ENCODE assay signal across 8 cellular contexts in the genomic region with DNA sequence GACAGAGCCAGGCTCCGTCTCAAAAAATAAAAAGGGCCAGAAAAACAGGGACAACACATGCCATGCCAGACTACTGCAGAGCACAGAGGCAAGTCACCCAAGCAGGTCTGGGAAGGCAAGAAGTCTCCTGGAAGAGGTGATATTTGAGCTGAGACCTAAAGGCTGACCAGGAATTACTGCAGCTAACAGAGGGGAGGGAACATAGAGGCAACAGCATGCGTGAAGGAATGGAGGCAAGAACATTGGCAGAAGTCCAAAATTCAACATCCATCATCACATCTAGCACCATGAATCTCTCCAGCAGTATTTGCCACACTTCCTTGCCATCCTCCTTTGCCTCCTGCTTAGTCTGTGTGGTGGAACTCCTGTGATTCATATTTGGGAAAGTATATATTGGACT. TPM values are rescaled to one million over a fixed set of nuclear protein-coding genes. Genes with fewer than 3 reads are reported as not detected.
DNase-seq lines count a peak whose midpoint lies in the region; ATAC-seq, FAIRE-seq and TF ChIP-seq lines count a peak whose summit lies in the region.

No MANE protein-coding gene starts in this region.

- FAIRE-seq in GM12878 (lab: Jason Lieb, UNC) = no peak

- peaks cover 0 to 1% (median 0%) of the 10 kb centered on the region in 7 donors for H3K9me3 Mint-ChIP-seq in CD4-positive, CD25-positive, alpha-beta regulatory T cell
- no peaks in the 10 kb centered on the region for H3K9me3 Mint-ChIP-seq in IgD-negative memory B cell

- TF ChIP-seq CTCF in GM12878 (IDR thresholded peaks at IDR 0.05 in 2 of 3, conservative IDR thresholded peaks at IDR 0.05 in 1 of 3; ENCODE audit: control insufficient read depth in 2 of 3, extremely low read depth in 1 of 3, insufficient read depth in 1 of 3, low read depth in 3 of 3, low read length in 3 of 3) = no peak

- peak overlapping the region; percentile 88 for H3K4me3 ChIP-seq in CD4-positive, CD25-positive, alpha-beta regulatory T cell (ENCODE audit: low read depth, low read length)
- H3K4me3 ChIP-seq in GM12878 (peak overlapping the region; percentile 65; the same call in 1 of the 2 replicates), mucosa of rectum (ENCODE audit: low read length in 2 of 2) (peak overlapping the region; percentile 67 to 89), HAP-1 (no peak overlapping the region; the same call in 1 of the 2 replicates)

- TF ChIP-seq RAD21 in GM12878 (IDR thresholded peaks at IDR 0.05; ENCODE audit: insufficient read depth, low read depth, low read length) = no peak

- H2AFZ ChIP-seq in GM12878 (ENCODE audit: control insufficient read depth, low read depth, low read length) = peak overlapping the region; percentile 91

- H3K27ac Mint-ChIP-seq in CD4-positive, CD25-positive, alpha-beta regulatory T cell = peak overlapping the region; percentile 85 to 99 (median 98)
- peak overlapping the region in 2 of 3 donors; percentile 91 to 98 for H3K27ac Mint-ChIP-seq in IgD-negative memory B cell

- intact Hi-C loops in GM12878 (cut with micrococcal nuclease; ENCODE audit: unreplicated experiment) = loop anchor here (5.0 kb wide), 1 partner anchor 291 kb away; no protein-coding TSS in a partner anchor

- H3K27ac ChIP-seq in CD4-positive, CD25-positive, alpha-beta regulatory T cell (ENCODE audit: insufficient read depth, low read length, poor library complexity, severe bottlenecking) = peak overlapping the region; percentile 91
- no peak overlapping the region for H3K27ac ChIP-seq in GM12878 (ENCODE audit: control insufficient read depth, insufficient read depth)
- H3K27ac ChIP-seq in mucosa of rectum (ENCODE audit: low read depth in 2 of 2, low read length in 2 of 2) = peak overlapping the region; percentile 73 to 82

- H3K9ac ChIP-seq in GM12878 (ENCODE audit: control insufficient read depth, insufficient read depth, low read length) (no peak overlapping the region; the same call in 1 of the 2 replicates), mucosa of rectum (ENCODE audit: low read depth in 1 of 2, low read length in 2 of 2) (peak overlapping the region; percentile 66 to 83)

- CTCF ChIA-PET in GM12878 (lab: Yijun Ruan, JAX) = interaction anchor here (1.1 to 4.8 kb wide), 10 partner anchors 13 to 364 kb away, joined by 3 to 40 read pairs (median 4); a partner anchor contains a TSS

- no peak for DNase-seq in CD4-positive, CD25-positive, alpha-beta regulatory T cell
- no peak for DNase-seq in GM12878 (ENCODE audit: low read depth, low spot score)
- no peak for DNase-seq in HAP-1 (ENCODE audit: low spot score in 2 of 2)

- SMC1A ChIA-PET in GM12878 (lab: Charles Lee; ENCODE audit: uncharacterized antibody, unreplicated experiment) = interaction anchor here (0.7 to 3.1 kb wide), 6 partner anchors 299 to 350 kb away, joined by 3 to 27 read pairs (median 12); no protein-coding TSS in a partner anchor

- no peaks in the 10 kb centered on the region for H3K36me3 ChIP-seq in CD4-positive, CD25-positive, alpha-beta regulatory T cell (ENCODE audit: control insufficient read depth, insufficient read depth, low read length)
- H3K36me3 ChIP-seq in GM12878 (ENCODE audit: control insufficient read depth in 2 of 2, insufficient read depth in 2 of 2, low read length in 1 of 2) (no peaks in the 10 kb centered on the region), mucosa of rectum (ENCODE audit: control insufficient read depth in 2 of 2, insufficient read depth in 2 of 2, low read length in 2 of 2) (peaks cover 0 to 5% of the 10 kb centered on the region in 2 donors), HAP-1 (replicated peaks) (no peaks in the 10 kb centered on the region; the same call in 1 of the 2 replicates)

- in situ Hi-C loops in GM12878 (cut with MboI) = no loop called here
- in situ Hi-C loops in HAP-1 (cut with MboI; ENCODE audit: low sequenced_read_pairs) = loop anchor here (5.0 kb wide), 1 partner anchor 346 kb away; no protein-coding TSS in a partner anchor

- H4K20me1 ChIP-seq in GM12878 (ENCODE audit: control insufficient read depth, insufficient read depth) = no peaks in the 10 kb centered on the region

- peaks cover 19% of the 10 kb centered on the region for H3K79me2 ChIP-seq in GM12878 (ENCODE audit: control insufficient read depth, insufficient read depth, low read length)

- H3K27me3 Mint-ChIP-seq in CD4-positive, CD25-positive, alpha-beta regulatory T cell = no peaks in the 10 kb centered on the region
- no peaks in the 10 kb centered on the region for H3K27me3 Mint-ChIP-seq in IgD-negative memory B cell

- peaks cover 12 to 51% (median 31%) of the 10 kb centered on the region in 4 donors for H3K4me1 Mint-ChIP-seq in CD4-positive, CD25-positive, alpha-beta regulatory T cell
- H3K4me1 Mint-ChIP-seq in IgD-negative memory B cell = peaks cover 7 to 27% (median 19%) of the 10 kb centered on the region in 3 donors

- 98% methylated on average over 2 of the region's 2 CpGs for WGBS in GM12878 (ENCODE audit: insufficient coverage, insufficient replicate concordance, low lambda C conversion rate, missing lambda C conversion rate)

- TF ChIP-seq EP300 in GM12878 (IDR thresholded peaks at IDR 0.05; ENCODE audit: borderline replicate concordance in 1 of 2, control insufficient read depth in 1 of 2, low read depth in 2 of 2, low read length in 2 of 2) = no peak

- ATAC-seq in CD4-positive, CD25-positive, alpha-beta regulatory T cell (ENCODE audit: low read depth in 2 of 2) = no peak
- ATAC-seq in GM12878 (no peak), HG03571 (IDR thresholded peaks at IDR 0.05; ENCODE audit: unreplicated experiment) (no peak), HG02852 (IDR thresholded peaks at IDR 0.05; ENCODE audit: unreplicated experiment) (no peak), HG03139 (IDR thresholded peaks at IDR 0.05; ENCODE audit: unreplicated experiment) (no peak)

- TF ChIP-seq POLR2A in GM12878 (IDR thresholded peaks at IDR 0.05; ENCODE audit: low read depth, low read length) = no peak

- POLR2A ChIA-PET in GM12878 (lab: Charles Lee) = interaction anchor here (0.7 to 2.8 kb wide), 6 partner anchors 95 to 348 kb away, joined by 3 to 12 read pairs (median 3); no protein-coding TSS in a partner anchor

- H3K4me2 ChIP-seq in GM12878 (ENCODE audit: control insufficient read depth, insufficient read depth) = peak overlapping the region; percentile 99

- H3K4me1 ChIP-seq in CD4-positive, CD25-positive, alpha-beta regulatory T cell (ENCODE audit: control insufficient read depth, insufficient read depth, low read length, poor library complexity, severe bottlenecking) = peaks cover 28% of the 10 kb centered on the region
- H3K4me1 ChIP-seq in GM12878 (ENCODE audit: control insufficient read depth, insufficient read depth, low read length) (peaks cover 5% of the 10 kb centered on the region; the same call in 1 of the 2 replicates), mucosa of rectum (ENCODE audit: control insufficient read depth in 2 of 2, insufficient read depth in 2 of 2, low read length in 2 of 2) (peaks cover 25 to 41% of the 10 kb centered on the region in 2 donors), HAP-1 (peaks cover 14% of the 10 kb centered on the region)

- RAD21 ChIA-PET in GM12878 (lab: Charles Lee; ENCODE audit: unreplicated experiment) = interaction anchor here (0.8 to 3.8 kb wide), 6 partner anchors 9 to 348 kb away, joined by 3 to 35 read pairs (median 6); a partner anchor contains a TSS

- no TSS peak for BruUV-seq in GM12878 (replicated peaks; lab: Mats Ljungman, UMichigan)

- no peaks in the 10 kb centered on the region for H3K36me3 Mint-ChIP-seq in CD4-positive, CD25-positive, alpha-beta regulatory T cell
- peaks cover 1% of the 10 kb centered on the region for H3K36me3 Mint-ChIP-seq in IgD-negative memory B cell

- no peaks in the 10 kb centered on the region for H3K9me3 ChIP-seq in CD4-positive, CD25-positive, alpha-beta regulatory T cell (ENCODE audit: control insufficient read depth in 2 of 2, low read length in 2 of 2)
- H3K9me3 ChIP-seq in GM12878 (replicated peaks; ENCODE audit: control insufficient read depth, insufficient read depth, low read length) (no peaks in the 10 kb centered on the region), mucosa of rectum (ENCODE audit: control insufficient read depth in 2 of 2, low read length in 2 of 2) (no peaks in the 10 kb centered on the region), HAP-1 (no peaks in the 10 kb centered on the region)

- peak overlapping the region; percentile 89 to 97 (median 94) for H3K4me3 Mint-ChIP-seq in CD4-positive, CD25-positive, alpha-beta regulatory T cell
- peak overlapping the region; percentile 94 to 98 (median 96) for H3K4me3 Mint-ChIP-seq in IgD-negative memory B cell

- H3K27me3 ChIP-seq in CD4-positive, CD25-positive, alpha-beta regulatory T cell (ENCODE audit: control insufficient read depth, insufficient read depth, low read length) = no peaks in the 10 kb centered on the region
- no peaks in the 10 kb centered on the region for H3K27me3 ChIP-seq in GM12878 (replicated peaks in 1 of 2; ENCODE audit: control insufficient read depth in 2 of 2, insufficient read depth in 2 of 2, low read length in 1 of 2)
- H3K27me3 ChIP-seq in mucosa of rectum (ENCODE audit: control insufficient read depth in 2 of 2, insufficient read depth in 2 of 2, low read length in 2 of 2) = no peaks in the 10 kb centered on the region
- H3K27me3 ChIP-seq in HAP-1 (ENCODE audit: low read depth) = no peaks in the 10 kb centered on the region

TF ChIP-seq in GM12878, 131 proteins besides CTCF, POLR2A, EP300 and RAD21 (continues in another document):
- TF ChIP-seq RAD51 (IDR thresholded peaks at IDR 0.05) = no peak
- no peak for TF ChIP-seq MXI1 (IDR thresholded peaks at IDR 0.05; ENCODE audit: low read depth, low read length)
- TF ChIP-seq SRF (IDR thresholded peaks at IDR 0.05; ENCODE audit: low read depth in 2 of 2, low read length in 2 of 2) = no peak

RNA-seq across cellular contexts. Expression of a gene that starts 0.9 kb away (rescaled TPM):
- 7.8 TPM for total RNA-seq in CD4-positive, CD25-positive, alpha-beta regulatory T cell
- 10 to 100 TPM in 2 of 4 donors, 1 to 10 TPM in 2; 8.2 to 14.9 (median 12.1) TPM for polyA plus RNA-seq in CD4-positive, CD25-positive, alpha-beta regulatory T cell
- 12.4 TPM for polyA plus RNA-seq in IgD-negative memory B cell
- total RNA-seq in GM12878 (2013; cell fraction: nucleolus; rRNA removed) = 93.6 and 95.4 TPM in 2 replicates
- 23.5 and 24.4 TPM in 2 replicates for total RNA-seq in GM12878 (2014; rRNA removed)
- 22.9 and 26.9 TPM in 2 replicates for total RNA-seq in GM12878 (2014; rRNA removed; fragmentation: Illumina TruSeq; extraction: Trizol)
- 17.7 and 17.8 TPM in 2 replicates for total RNA-seq in GM12878 (2021)
- polyA plus RNA-seq in GM12878 (2011; ENCODE audit: low read depth) = 8.3 TPM
- 17.8 and 18.9 TPM in 2 replicates for polyA plus RNA-seq in GM12878 (2011; rRNA removed)
- polyA plus RNA-seq in GM12878 (2011; cell fraction: cytosol; rRNA removed) = 9.3 and 9.7 TPM in 2 replicates
- 17.1 and 24.6 TPM in 2 replicates for polyA plus RNA-seq in GM12878 (2011; cell fraction: nucleus; rRNA removed)
- polyA plus RNA-seq in GM12878 (2012) = 8.6 and 9.0 TPM in 2 replicates
- 24.1 and 25.0 TPM in 2 replicates for polyA plus RNA-seq in GM12878 (2014; fragmentation: Illumina TruSeq; extraction: Trizol)
- 10 to 100 TPM; 24.5 TPM for polyA plus RNA-seq in GM12878 (2014; fragmentation: Nextera tagmentation; extraction: Ambion mirVana)
- polyA plus RNA-seq in GM12878 (2014; rRNA removed) = 18.2 and 21.2 TPM in 2 replicates
- 10 to 100 TPM; 26.7 to 32.3 TPM for polyA plus RNA-seq in GM12878 (2016; fragmentation: Nextera tagmentation; extraction: Ambion mirVana)
- polyA minus RNA-seq in GM12878 (2011; rRNA and poly(A)+ RNA removed) = 16.5 and 19.0 TPM in 2 replicates
- 5.3 and 5.6 TPM in 2 replicates for polyA minus RNA-seq in GM12878 (2011; cell fraction: cytosol; rRNA and poly(A)+ RNA removed)
- 11.2 and 20.6 TPM in 2 replicates for polyA minus RNA-seq in GM12878 (2011; cell fraction: nucleus; rRNA and poly(A)+ RNA removed)
